In the genomic region with DNA sequence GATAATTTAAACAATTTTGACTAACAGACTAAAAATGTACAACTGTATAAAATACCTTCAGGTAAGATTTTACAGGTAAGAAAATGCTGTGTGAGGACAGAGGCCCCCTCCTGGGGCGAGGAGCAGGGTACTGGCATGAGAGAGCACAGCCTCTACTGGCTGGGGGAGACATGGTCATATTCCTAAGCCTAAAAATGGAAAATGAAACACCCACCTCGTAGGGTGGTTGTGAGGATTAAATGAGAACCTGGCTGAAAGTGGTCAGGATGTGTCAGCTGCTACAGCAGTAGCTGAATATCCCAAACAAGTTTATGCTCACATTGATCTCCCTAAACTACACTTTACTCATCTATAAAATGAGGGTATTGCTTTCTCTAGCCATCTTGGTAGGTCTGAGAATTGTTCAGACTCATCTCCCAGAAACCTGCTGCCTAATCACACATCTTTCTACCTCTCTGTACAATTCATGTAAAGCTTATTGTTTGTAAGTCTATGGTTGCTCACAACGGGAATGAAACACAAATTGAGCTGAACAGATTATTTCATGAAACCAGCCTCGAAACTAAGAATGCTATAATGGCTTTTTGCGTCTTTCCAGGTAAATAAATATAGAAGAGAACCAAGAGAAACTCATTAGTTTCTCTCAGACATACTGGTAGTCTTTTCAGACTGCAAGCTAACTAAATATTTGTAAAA, we compare ENCODE assay signal across 19 cellular contexts.
"Had no signal": no experiment of that assay in that cellular context is flagged by ENCODE, and none has a peak within 500 bp of the region (broad histone marks: within the 10 kb centered on the region; RNA-seq: fewer than 3 reads in every experiment).

No MANE protein-coding gene starts in this region.

- DNase-seq: activated CD4-positive, alpha-beta T cell treated with anti-CD3 and anti-CD28 coated beads for 1 hour; activated CD8-positive, alpha-beta memory T cell treated with anti-CD3 and anti-CD28 coated beads for 24 hours; activated CD8-positive, alpha-beta memory T cell treated with anti-CD3 and anti-CD28 coated beads, Interleukin-2, amount 50 U/mL, for 48 hours; activated effector memory CD4-positive, alpha-beta T cell treated with Interleukin-2 at 50 U/mL for 16 hours; activated naive CD4-positive, alpha-beta T cell treated with anti-CD3 and anti-CD28 coated beads, Interleukin-2, amount 50 U/mL, for 16 hours; activated T-cell treated with anti-CD3 and anti-CD28 coated beads, Interleukin-2, amount 50 U/mL, for 48 hours; colonic mucosa; heart left ventricle; left lung; midbrain; right cardiac atrium; small intestine; stimulated activated CD4-positive, alpha-beta T cell treated with anti-CD3 and anti-CD28 coated beads, Interleukin-15, amount 100 ng/mL, for 24 hours; stimulated activated CD4-positive, alpha-beta T cell treated with anti-CD3 and anti-CD28 coated beads, Interleukin-2, amount 100 ng/mL, for 48 hours; stomach; testis; WERI-Rb-1 had no signal

- H3K36me3 ChIP-seq: colonic mucosa, left lung, WERI-Rb-1 had no signal

- H3K9me3 ChIP-seq: ascending aorta, colonic mucosa, gastroesophageal sphincter, heart left ventricle, left lung, stomach, testis had no signal

- H3K27me3 ChIP-seq: ascending aorta, colonic mucosa, gastroesophageal sphincter, heart left ventricle, left lung, stomach, testis had no signal

- H3K4me3 ChIP-seq: ascending aorta, colonic mucosa, gastroesophageal sphincter, heart left ventricle, left lung, stomach, testis had no signal

- H3K27ac ChIP-seq: ascending aorta, colonic mucosa, gastroesophageal sphincter, heart left ventricle, left lung, stomach, testis, WERI-Rb-1 had no signal

- H3K4me1 ChIP-seq: ascending aorta, colonic mucosa, gastroesophageal sphincter, left lung, testis had no signal

- ATAC-seq: gastroesophageal sphincter, heart left ventricle, left lung, right cardiac atrium had no signal

- FAIRE-seq: small intestine had no signal
